10 cellular contexts compared by ENCODE assay signal in the genomic region with DNA sequence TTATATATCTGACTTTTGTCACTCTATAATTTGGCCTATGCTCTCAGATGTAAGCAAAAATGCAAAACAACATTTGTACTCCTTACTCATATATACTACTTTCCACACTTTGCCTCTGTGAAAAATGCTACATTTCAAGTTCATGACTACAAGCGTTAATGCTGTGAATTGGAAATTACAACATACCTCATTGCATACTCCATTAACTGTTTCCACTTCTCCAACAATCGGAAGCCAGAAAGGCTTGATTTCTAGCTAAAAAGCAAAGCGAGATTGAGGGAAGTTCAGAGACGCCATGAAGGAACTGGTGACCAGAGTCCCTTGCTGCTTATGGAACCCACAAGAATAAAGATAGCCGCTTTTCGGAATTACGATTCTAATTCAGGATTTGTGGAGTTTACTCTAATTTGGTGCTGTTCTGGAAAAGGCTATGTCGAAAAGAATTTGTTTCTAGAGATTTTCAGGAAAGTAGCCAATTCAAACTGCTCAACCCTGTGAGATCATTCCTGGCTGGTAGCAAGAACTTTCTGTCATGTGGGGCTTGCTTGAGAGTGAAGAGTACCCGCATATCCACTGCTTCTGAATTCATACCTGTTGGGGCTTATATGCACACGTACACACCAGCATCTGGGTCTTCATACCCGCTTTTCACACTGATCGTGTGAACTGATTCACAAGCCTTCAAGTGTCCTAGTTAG.
A peak's percentile ranks its signal among the peaks of the same experiment; 100 is the strongest.
DNase-seq lines count a peak whose midpoint lies in the region; ATAC-seq and TF ChIP-seq lines count a peak whose summit lies in the region.
"Had no signal": no experiment of that assay in that cellular context is flagged by ENCODE, and none has a peak within 500 bp of the region (broad histone marks: within the 10 kb centered on the region; RNA-seq: fewer than 3 reads in every experiment).

No MANE protein-coding gene starts in this region.

- H3K9ac ChIP-seq in SK-N-MC (ENCODE audit: insufficient read length) = peak overlapping the region; percentile 72

- DNase-seq in SK-N-MC (ENCODE audit: low read depth, low spot score) (no peak), fibroblast of mammary gland (ENCODE audit: low read depth) (peak; percentile 61), upper lobe of right lung (no peak), T1000 (lab: John Stamatoyannopoulos, UW) (no peak)
- DNase-seq: activated CD4-positive, alpha-beta T cell treated with anti-CD3 and anti-CD28 coated beads, Interleukin-2, amount 50 U/mL, for 1 hour; activated naive CD4-positive, alpha-beta T cell treated with anti-CD3 and anti-CD28 coated beads for 36 hours; effector memory CD4-positive, alpha-beta T cell had no signal

- H3K4me3 ChIP-seq in SK-N-MC = peak overlapping the region; percentile 76
- H3K4me3 ChIP-seq in fibroblast of mammary gland (ENCODE audit: control insufficient read depth, low read depth, low read length) = no peak overlapping the region
- peak overlapping the region in 1 of 2 experiments; percentile 11 for H3K4me3 ChIP-seq in neutrophil (ENCODE audit: low read depth in 1 of 2, low read length in 1 of 2)
- H3K4me3 ChIP-seq in upper lobe of right lung = no peak overlapping the region

- H3K9me3 ChIP-seq in SK-N-MC (ENCODE audit: low read depth, low read length) (no peaks in the 10 kb centered on the region), neutrophil (no peaks in the 10 kb centered on the region), upper lobe of right lung (no peaks in the 10 kb centered on the region)

- no peaks in the 10 kb centered on the region for H3K27me3 ChIP-seq in neutrophil
- H3K27me3 ChIP-seq in upper lobe of right lung = no peaks in the 10 kb centered on the region

- H3K4me1 ChIP-seq in neutrophil (ENCODE audit: control insufficient read depth in 1 of 2, insufficient read depth in 1 of 2, low read depth in 1 of 2, low read length in 1 of 2) (peaks cover 30 to 31% of the 10 kb centered on the region in 2 experiments), upper lobe of right lung (peaks cover 28% of the 10 kb centered on the region)

- peak; percentile 42 for ATAC-seq in upper lobe of right lung
- no peak for ATAC-seq in HG02610 (IDR thresholded peaks at IDR 0.05; ENCODE audit: unreplicated experiment)
- ATAC-seq in HG02852 (IDR thresholded peaks at IDR 0.05; ENCODE audit: unreplicated experiment) = no peak

- peak overlapping the region; percentile 97 for H3K27ac ChIP-seq in SK-N-MC
- H3K27ac ChIP-seq in neutrophil = peak overlapping the region; percentile 63
- peak overlapping the region; percentile 28 for H3K27ac ChIP-seq in upper lobe of right lung

- no peaks in the 10 kb centered on the region for H3K36me3 ChIP-seq in SK-N-MC (ENCODE audit: insufficient read depth, low read length)
- no peaks in the 10 kb centered on the region for H3K36me3 ChIP-seq in neutrophil
- H3K36me3 ChIP-seq in upper lobe of right lung = no peaks in the 10 kb centered on the region

- intact Hi-C loops in upper lobe of right lung (cut with DNase I) = no loop called here

- TF ChIP-seq CTCF in fibroblast of mammary gland (conservative IDR thresholded peaks at IDR 0.05; ENCODE audit: control insufficient read depth, insufficient read depth, low read depth, low read length) (no peak), neutrophil (IDR thresholded peaks at IDR 0.05) (no peak), upper lobe of right lung (IDR thresholded peaks at IDR 0.05) (no peak)

Comparison
In these comparisons a context has a peak if more than half of its experiments do, and no peak if none do; other contexts are left out.
1. H3K27ac ChIP-seq: peak in every context shown above with its lines; median percentile 97 in SK-N-MC; 63 in neutrophil; 28 in upper lobe of right lung.